ENCODE assay signal across 15 cellular contexts in the genomic region with DNA sequence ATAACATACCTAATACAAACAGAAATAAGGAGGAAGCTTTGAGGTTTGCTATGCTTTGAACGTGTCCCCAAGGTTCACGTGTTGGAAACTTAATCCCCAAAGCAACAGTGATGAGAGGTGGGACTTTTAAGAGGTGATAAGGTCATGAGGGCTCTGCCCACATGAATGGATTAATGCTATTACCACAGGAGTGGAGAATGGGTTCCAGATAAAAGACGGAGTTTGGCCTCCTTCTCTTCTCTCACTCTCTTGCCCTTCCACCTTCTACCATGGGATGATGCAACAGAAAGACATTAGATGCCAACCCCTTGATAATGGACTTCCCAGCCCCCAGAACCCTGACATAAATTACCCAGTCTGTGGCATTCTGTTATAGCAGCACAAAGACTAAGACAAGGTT. TPM values are rescaled to one million over a fixed set of nuclear protein-coding genes. Genes with fewer than 3 reads are reported as not detected.
DNase-seq lines count a peak whose midpoint lies in the region; ATAC-seq and TF ChIP-seq lines count a peak whose summit lies in the region.
"Had no signal": no experiment of that assay in that cellular context is flagged by ENCODE, and none has a peak within 500 bp of the region (broad histone marks: within the 10 kb centered on the region; RNA-seq: fewer than 3 reads in every experiment).

No MANE protein-coding gene starts in this region.

- H3K9ac ChIP-seq in IMR-90 (ENCODE audit: low read depth, low read length), result no peak overlapping the region

- no peak overlapping the region for H3K4ac ChIP-seq in IMR-90 (ENCODE audit: low read depth, low read length)

- peaks cover 26% of the 10 kb centered on the region for H3K4me1 ChIP-seq in IMR-90 (ENCODE audit: control insufficient read depth, insufficient read depth, low read length)
- H3K4me1 ChIP-seq in thyroid gland, result peaks cover 16 to 35% of the 10 kb centered on the region in 2 donors
- H3K4me1 ChIP-seq in Peyer's patch, result peaks cover 0 to 34% (median 1%) of the 10 kb centered on the region in 4 donors

- peak overlapping the region; percentile 59; the same call in 1 of the 2 replicates for H4K5ac ChIP-seq in IMR-90 (ENCODE audit: low read depth, low read length)

- H2BK15ac ChIP-seq in IMR-90 (ENCODE audit: low read depth, low read length), result no peak overlapping the region

- dilution Hi-C loops in IMR-90 (cut with HindIII; ENCODE audit: low sequenced_read_pairs, unreplicated experiment), result no loop called here

- no peaks in the 10 kb centered on the region for H3K9me3 Mint-ChIP-seq in activated naive CD8-positive, alpha-beta T cell treated with anti-CD3 and anti-CD28 coated beads, Interleukin-2, amount 50 U/mL, for 24 hours
- no peaks in the 10 kb centered on the region for H3K9me3 Mint-ChIP-seq in naive thymus-derived CD8-positive, alpha-beta T cell
- H3K9me3 Mint-ChIP-seq: activated naive CD4-positive, alpha-beta T cell treated with anti-CD3 and anti-CD28 coated beads for 36 hours had no signal

- H3K23ac ChIP-seq in IMR-90 (ENCODE audit: low read depth, low read length), result peak overlapping the region; percentile 86

- peak overlapping the region; percentile 61 for H3K27ac Mint-ChIP-seq in activated naive CD8-positive, alpha-beta T cell treated with anti-CD3 and anti-CD28 coated beads, Interleukin-2, amount 50 U/mL, for 24 hours
- peak overlapping the region in 4 of 10 donors; percentile 19 to 74 (median 42) for H3K27ac Mint-ChIP-seq in naive thymus-derived CD8-positive, alpha-beta T cell
- H3K27ac Mint-ChIP-seq: activated naive CD4-positive, alpha-beta T cell treated with anti-CD3 and anti-CD28 coated beads for 36 hours had no signal

- no peak for TF ChIP-seq RAD21 in IMR-90 (IDR thresholded peaks at IDR 0.05; ENCODE audit: low read length)

- no peak overlapping the region for H2AK9ac ChIP-seq in IMR-90 (replicated peaks; ENCODE audit: low read depth, low read length, poor library complexity)

- intact Hi-C loops in IMR-90 (cut with micrococcal nuclease), result no loop called here
- intact Hi-C loops in thyroid gland (cut with DNase I), result no loop called here

- H3K27me3 ChIP-seq in IMR-90 (ENCODE audit: control insufficient read depth, insufficient read depth, low read length) (no peaks in the 10 kb centered on the region), thyroid gland (no peaks in the 10 kb centered on the region), Peyer's patch (no peaks in the 10 kb centered on the region)
- H3K27me3 ChIP-seq: colonic mucosa, MG63, neutrophil had no signal

- H4K20me1 ChIP-seq in IMR-90 (ENCODE audit: insufficient read depth, low read length), result peaks cover 92% of the 10 kb centered on the region

- no peak overlapping the region for H2BK20ac ChIP-seq in IMR-90 (ENCODE audit: low read depth, low read length)

- 0 out of 4 replicates have a peak overlapping the region, but pooled peaks of 1 of the 2 experiments have one; percentile 4 for H4K8ac ChIP-seq in IMR-90 (ENCODE audit: low read depth in 2 of 2, low read length in 2 of 2)

- no peak overlapping the region for H2AFZ ChIP-seq in IMR-90 (replicated peaks; ENCODE audit: low read length, poor library complexity)

- DNase-seq in Caki2 (ENCODE audit: low read depth) (peak; percentile 42), IMR-90 (no peak), thyroid gland (no peak), Peyer's patch (no peak)
- DNase-seq in activated naive CD8-positive, alpha-beta T cell treated with anti-CD3 and anti-CD28 coated beads, Interleukin-2, amount 50 U/mL, for 24 hours, result no peak
- DNase-seq in naive thymus-derived CD8-positive, alpha-beta T cell, result no peak
- DNase-seq in stimulated activated CD4-positive, alpha-beta T cell treated with anti-CD3 and anti-CD28 coated beads, Interleukin-1b, Interleukin-23, amount 100 ng/mL, for 48 hours, result no peak
- DNase-seq: activated CD4-positive, CD25-positive, alpha-beta regulatory T cell; activated naive CD4-positive, alpha-beta T cell treated with anti-CD3 and anti-CD28 coated beads for 36 hours; colonic mucosa; left ventricle myocardium inferior; MG63; Right ventricle myocardium superior had no signal

- H3K27ac ChIP-seq in IMR-90 (ENCODE audit: insufficient read depth, low read length) (no peak overlapping the region; the same call in 1 of the 2 replicates), thyroid gland (no peak overlapping the region), Peyer's patch (no peak overlapping the region)
- H3K27ac ChIP-seq: colonic mucosa, left ventricle myocardium inferior, neutrophil had no signal

- no CpG with 5 or more reads among the region's 3 CpGs for WGBS in IMR-90 (ENCODE audit: extremely low coverage in 2 of 2, insufficient read length in 1 of 2), 2 experiments
- WGBS in thyroid gland, 2 donors, result 60 to 77% methylated on average over 3 of the region's 3 CpGs

- H3K36me3 ChIP-seq in IMR-90 (ENCODE audit: control insufficient read depth, insufficient read depth, low read length), result peaks cover 9% of the 10 kb centered on the region
- no peaks in the 10 kb centered on the region for H3K36me3 ChIP-seq in thyroid gland
- no peaks in the 10 kb centered on the region for H3K36me3 ChIP-seq in Peyer's patch
- H3K36me3 ChIP-seq: colonic mucosa, left ventricle myocardium inferior, neutrophil had no signal

- CTCF ChIA-PET in IMR-90 (lab: Yijun Ruan, JAX), result no interaction called here

- in situ Hi-C loops in Caki2 (cut with HindIII; ENCODE audit: low pct_unique_long_range_greater_than_20kb, low sequenced_read_pairs), result no loop called here
- in situ Hi-C loops in IMR-90 (cut with MboI; ENCODE audit: low sequenced_read_pairs), result no loop called here

- H2BK120ac ChIP-seq in IMR-90 (ENCODE audit: low read depth, low read length), result no peak overlapping the region

- H3K36me3 Mint-ChIP-seq in activated naive CD8-positive, alpha-beta T cell treated with anti-CD3 and anti-CD28 coated beads, Interleukin-2, amount 50 U/mL, for 24 hours (ENCODE audit: low read depth), result peaks cover 9% of the 10 kb centered on the region
- peaks cover 0 to 6% (median 0%) of the 10 kb centered on the region in 3 donors for H3K36me3 Mint-ChIP-seq in naive thymus-derived CD8-positive, alpha-beta T cell

- no peak for ATAC-seq in IMR-90 (ENCODE audit: low read depth)
- peak; percentile 70 for ATAC-seq in activated naive CD8-positive, alpha-beta T cell treated with anti-CD3 and anti-CD28 coated beads, Interleukin-2, amount 50 U/mL, for 24 hours
- ATAC-seq in naive thymus-derived CD8-positive, alpha-beta T cell, result peak; percentile 28 to 33
- no peak for ATAC-seq in HG02571 (IDR thresholded peaks at IDR 0.05; ENCODE audit: unreplicated experiment)

- peak overlapping the region; percentile 55 for H3K4me2 ChIP-seq in IMR-90 (ENCODE audit: low read depth, low read length)

- peaks cover 18% of the 10 kb centered on the region for H3K9me1 ChIP-seq in IMR-90 (ENCODE audit: insufficient read depth, low read length)

- peak overlapping the region; percentile 1; the same call in 1 of the 2 replicates for H2AK5ac ChIP-seq in IMR-90 (ENCODE audit: low read depth, low read length)

- POLR2A ChIA-PET in IMR-90 (lab: Charles Lee; ENCODE audit: unreplicated experiment), result no interaction called here
- POLR2A ChIA-PET in naive thymus-derived CD8-positive, alpha-beta T cell (lab: Charles Lee), result no interaction called here

- TF ChIP-seq POLR2A in IMR-90 (IDR thresholded peaks at IDR 0.05; ENCODE audit: low read depth, low read length) (no peak), thyroid gland (IDR thresholded peaks at IDR 0.05) (no peak), Peyer's patch (IDR thresholded peaks at IDR 0.05) (no peak)

- no peak overlapping the region for H2BK5ac ChIP-seq in IMR-90 (ENCODE audit: low read depth, low read length, poor library complexity, severe bottlenecking)

- H3K79me1 ChIP-seq in IMR-90 (ENCODE audit: low read depth in 1 of 2, low read length in 2 of 2), result peaks cover 0 to 24% of the 10 kb centered on the region in 2 experiments; a peak in 2 of 4 replicates

- peak overlapping the region; percentile 22 for H3K4me3 Mint-ChIP-seq in activated naive CD8-positive, alpha-beta T cell treated with anti-CD3 and anti-CD28 coated beads, Interleukin-2, amount 50 U/mL, for 24 hours
- peak overlapping the region in 6 of 10 donors; percentile 1 to 50 (median 18) for H3K4me3 Mint-ChIP-seq in naive thymus-derived CD8-positive, alpha-beta T cell
- H3K4me3 Mint-ChIP-seq: activated naive CD4-positive, alpha-beta T cell treated with anti-CD3 and anti-CD28 coated beads for 36 hours had no signal

- H3K27me3 Mint-ChIP-seq in activated naive CD8-positive, alpha-beta T cell treated with anti-CD3 and anti-CD28 coated beads, Interleukin-2, amount 50 U/mL, for 24 hours, result no peaks in the 10 kb centered on the region
- H3K27me3 Mint-ChIP-seq in naive thymus-derived CD8-positive, alpha-beta T cell, result no peaks in the 10 kb centered on the region

- H3K4me3 ChIP-seq in IMR-90 (ENCODE audit: insufficient read depth, low read depth, low read length) (no peak overlapping the region), thyroid gland (replicated peaks in 1 of 3) (no peak overlapping the region), Peyer's patch (no peak overlapping the region)
- H3K4me3 ChIP-seq: colonic mucosa, left ventricle myocardium inferior, MG63 had no signal

- H4K91ac ChIP-seq in IMR-90 (ENCODE audit: insufficient read depth, low read depth, low read length), result no peak overlapping the region

- TF ChIP-seq CTCF in IMR-90 (conservative IDR thresholded peaks at IDR 0.05; ENCODE audit: low read depth, low read length), result no peak
- no peak for TF ChIP-seq CTCF in thyroid gland (IDR thresholded peaks at IDR 0.05)
- no peak for TF ChIP-seq CTCF in Peyer's patch (IDR thresholded peaks at IDR 0.05)

- no peaks in the 10 kb centered on the region for H3K9me3 ChIP-seq in IMR-90 (ENCODE audit: control insufficient read depth, insufficient read depth, low read length)
- H3K9me3 ChIP-seq in thyroid gland, result no peaks in the 10 kb centered on the region
- H3K9me3 ChIP-seq in Peyer's patch, result no peaks in the 10 kb centered on the region
- H3K9me3 ChIP-seq: colonic mucosa, left ventricle myocardium inferior, MG63, neutrophil had no signal

- H3K56ac ChIP-seq in IMR-90 (ENCODE audit: extremely low read depth, insufficient read depth, low read length), result no peak overlapping the region

- peaks cover 67% of the 10 kb centered on the region for H3K4me1 Mint-ChIP-seq in activated naive CD8-positive, alpha-beta T cell treated with anti-CD3 and anti-CD28 coated beads, Interleukin-2, amount 50 U/mL, for 24 hours
- H3K4me1 Mint-ChIP-seq in naive thymus-derived CD8-positive, alpha-beta T cell, result peaks cover 20 to 85% (median 52%) of the 10 kb centered on the region in 4 donors

- BruUV-seq in IMR-90 (replicated peaks; lab: Mats Ljungman, UMichigan), result no TSS peak

- peak overlapping the region; percentile 13; the same call in 1 of the 2 replicates for H3K18ac ChIP-seq in IMR-90 (ENCODE audit: low read depth, low read length)

- H3K14ac ChIP-seq in IMR-90 (replicated peaks; ENCODE audit: low read depth, low read length), result peak overlapping the region; percentile 0; the same call in 1 of the 2 replicates

RNA-seq across cellular contexts. Expression of a gene that starts 9.6 kb away (rescaled TPM):
- total RNA-seq in Caki2 (2014; rRNA removed; shearing (Covaris generic); ENCODE audit: low replicate concordance), result 894 and 953 TPM in 2 replicates
- 1,331 and 2,388 TPM in 2 replicates for total RNA-seq in IMR-90 (2012; rRNA removed)
- 1,631 and 2,066 TPM in 2 replicates for polyA plus RNA-seq in IMR-90 (2012; rRNA removed)
- polyA plus RNA-seq in IMR-90 (2012; cell fraction: cytosol; rRNA removed), result 248 and 281 TPM in 2 replicates
- polyA plus RNA-seq in IMR-90 (2012; cell fraction: nucleus; rRNA removed; ENCODE audit: low replicate concordance), result 53.9 and 506 TPM in 2 replicates
- total RNA-seq in naive thymus-derived CD8-positive, alpha-beta T cell, result 10 to 100 TPM; 34.2 to 34.6 TPM
- 100 to 1,000 TPM in 1 of 3 donors, 10 to 100 TPM in 2; 26.1 to 107 (median 28.9) TPM for polyA plus RNA-seq in naive thymus-derived CD8-positive, alpha-beta T cell
- total RNA-seq in thyroid gland, result 100 to 1,000 TPM; 264 to 699 (median 417) TPM
- 100 to 1,000 TPM in 3 of 4 donors, 10 to 100 TPM in 1; 57.8 to 256 (median 162) TPM for total RNA-seq in Peyer's patch

Comparison
In these comparisons a context has a peak if more than half of its experiments do, and no peak if none do; other contexts are left out.
1. ATAC-seq: peak in activated naive CD8-positive, alpha-beta T cell treated with anti-CD3 and anti-CD28 coated beads, Interleukin-2, amount 50 U/mL, for 24 hours (single experiment) and naive thymus-derived CD8-positive, alpha-beta T cell (2 of 2); none in IMR-90 (single experiment) and HG02571 (single experiment).